Comparison of ENCODE assay signal across 9 cellular contexts in genomic region chr1:6523566-6523965, GRCh38. TPM values are rescaled to one million over a fixed set of nuclear protein-coding genes. Genes with fewer than 3 reads are reported as not detected.
DNase-seq lines count a peak whose midpoint lies in the region; ATAC-seq and TF ChIP-seq lines count a peak whose summit lies in the region.
"Had no signal": no experiment of that assay in that cellular context is flagged by ENCODE, and none has a peak within 500 bp of the region (broad histone marks: within the 10 kb centered on the region; RNA-seq: fewer than 3 reads in every experiment).

No MANE protein-coding gene starts in this region.

- POLR2A ChIA-PET in MCF 10A (lab: Yijun Ruan, JAX): interaction anchor here (0.7 to 5.6 kb wide), 4 partner anchors 10 to 60 kb away, joined by 4 to 63 read pairs (median 4); partner anchors contain the start of gene PLEKHG5
- POLR2A ChIA-PET in activated CD4-positive, alpha-beta memory T cell treated with anti-CD3 and anti-CD28 coated beads for 36 hours (lab: Charles Lee): interaction anchor here (0.9 kb wide), 1 partner anchor 32 kb away, joined by 3 read pairs; the partner anchor contains the start of gene PLEKHG5

- no peaks in the 10 kb centered on the region for H3K36me3 ChIP-seq in MM.1S (replicated peaks; ENCODE audit: insufficient read depth, low read length)
- peaks cover 17 to 27% (median 22%) of the 10 kb centered on the region in 4 donors for H3K36me3 ChIP-seq in liver (ENCODE audit: control insufficient read depth in 4 of 4, insufficient read depth in 3 of 4, low read depth in 1 of 4, low read length in 3 of 4)
- no peaks in the 10 kb centered on the region for H3K36me3 ChIP-seq in uterus

- H3F3A ChIP-seq in MM.1S (ENCODE audit: insufficient read depth, low read length): 0 out of 2 replicates have a peak, but pooled peaks cover 3% of the 10 kb centered on the region

- H3K4me1 ChIP-seq in MM.1S (ENCODE audit: low read length): no peaks in the 10 kb centered on the region
- H3K4me1 ChIP-seq in liver (ENCODE audit: control insufficient read depth in 4 of 4, insufficient read depth in 4 of 4, low read length in 3 of 4): peaks cover 0 to 7% (median 0%) of the 10 kb centered on the region in 4 donors
- H3K4me1 ChIP-seq in uterus: no peaks in the 10 kb centered on the region

- CTCF ChIA-PET in MCF 10A (lab: Yijun Ruan, JAX): interaction anchor here (0.6 to 5.5 kb wide), 12 partner anchors 9 to 125 kb away, joined by 3 to 37 read pairs (median 5); partner anchors contain the start of genes NOL9, PLEKHG5 and TAS1R1
- CTCF ChIA-PET in activated CD4-positive, alpha-beta memory T cell treated with anti-CD3 and anti-CD28 coated beads for 36 hours (lab: Charles Lee): interaction anchor here (0.6 to 1.5 kb wide), 6 partner anchors 10 to 309 kb away, joined by 3 to 5 read pairs (median 4); no protein-coding TSS in a partner anchor

- H3K4me3 ChIP-seq in MM.1S (ENCODE audit: low read length) (no peak overlapping the region), liver (ENCODE audit: low read depth in 1 of 3, low read length in 3 of 3) (no peak overlapping the region), uterus (no peak overlapping the region)

- TF ChIP-seq POLR2A in GM18505 (IDR thresholded peaks at IDR 0.05; ENCODE audit: borderline replicate concordance, extremely low read depth, insufficient read depth, insufficient read length) (no peak), uterus (IDR thresholded peaks at IDR 0.05) (no peak)

- H3K27ac ChIP-seq in MM.1S (ENCODE audit: low read length) (no peak overlapping the region), liver (ENCODE audit: low read depth in 1 of 2, low read length in 2 of 2) (no peak overlapping the region), uterus (no peak overlapping the region)

- no peak overlapping the region for H3K9ac ChIP-seq in MM.1S (ENCODE audit: low read length)
- H3K9ac ChIP-seq in liver (ENCODE audit: low read depth in 1 of 2, low read length in 2 of 2): no peak overlapping the region

- no peak overlapping the region for H3K4me3 Mint-ChIP-seq in MCF 10A (ENCODE audit: unreplicated experiment)
- H3K4me3 Mint-ChIP-seq in activated CD4-positive, alpha-beta memory T cell treated with anti-CD3 and anti-CD28 coated beads for 36 hours: no peak overlapping the region
- H3K4me3 Mint-ChIP-seq: naive B cell had no signal

- H2AFZ ChIP-seq in MM.1S (ENCODE audit: low read length): no peak overlapping the region

- DNase-seq in EL (peak; percentile 48), MM.1S (peak; percentile 13), MCF 10A (ENCODE audit: unreplicated experiment) (peak; percentile 64), uterus (no peak)
- DNase-seq in activated CD4-positive, alpha-beta memory T cell treated with anti-CD3 and anti-CD28 coated beads for 36 hours: no peak
- no peak for DNase-seq in stimulated activated CD4-positive, alpha-beta T cell treated with anti-CD3 and anti-CD28 coated beads, Interleukin-4, amount 100 ng/mL, for 24 hours
- DNase-seq: naive B cell had no signal

- H3K9me3 ChIP-seq in MM.1S (replicated peaks; ENCODE audit: insufficient read depth, low read length): no peaks in the 10 kb centered on the region
- H3K9me3 ChIP-seq in liver (ENCODE audit: control insufficient read depth in 4 of 4, low read length in 3 of 4): no peaks in the 10 kb centered on the region
- no peaks in the 10 kb centered on the region for H3K9me3 ChIP-seq in uterus

- no peaks in the 10 kb centered on the region for H3K79me2 ChIP-seq in MM.1S (ENCODE audit: low read length)

- no peaks in the 10 kb centered on the region for H3K9me3 Mint-ChIP-seq in MCF 10A (ENCODE audit: unreplicated experiment)
- H3K9me3 Mint-ChIP-seq in activated CD4-positive, alpha-beta memory T cell treated with anti-CD3 and anti-CD28 coated beads for 36 hours: no peaks in the 10 kb centered on the region
- H3K9me3 Mint-ChIP-seq: naive B cell had no signal

- 53% methylated on average over 6 of the region's 6 CpGs for WGBS in liver

- H3K36me3 Mint-ChIP-seq in MCF 10A (ENCODE audit: insufficient read depth, unreplicated experiment): peaks cover 58% of the 10 kb centered on the region
- peaks cover 20% of the 10 kb centered on the region for H3K36me3 Mint-ChIP-seq in activated CD4-positive, alpha-beta memory T cell treated with anti-CD3 and anti-CD28 coated beads for 36 hours

- no TSS peak for BruUV-seq in MCF 10A (replicated peaks; lab: Mats Ljungman, UMichigan)

- intact Hi-C loops in MCF 10A (cut with micrococcal nuclease) (loop anchor here (1.0 kb wide), 1 partner anchor 37 kb away; no protein-coding TSS in a partner anchor), uterus (cut with DNase I; ENCODE audit: low total_unique reads) (no loop called here)
- intact Hi-C loops in activated CD4-positive, alpha-beta memory T cell treated with anti-CD3 and anti-CD28 coated beads for 36 hours (cut with micrococcal nuclease): no loop called here

- ATAC-seq in GM18505 (IDR thresholded peaks at IDR 0.05; ENCODE audit: unreplicated experiment): no peak

- no peaks in the 10 kb centered on the region for H3K27me3 Mint-ChIP-seq in MCF 10A (ENCODE audit: insufficient read depth, unreplicated experiment)
- H3K27me3 Mint-ChIP-seq in activated CD4-positive, alpha-beta memory T cell treated with anti-CD3 and anti-CD28 coated beads for 36 hours: no peaks in the 10 kb centered on the region
- H3K27me3 Mint-ChIP-seq: naive B cell had no signal

- TF ChIP-seq CTCF in MM.1S (IDR thresholded peaks at IDR 0.05; ENCODE audit: low read length) (peak; percentile 42), MCF 10A (IDR thresholded peaks at IDR 0.05; ENCODE audit: unreplicated experiment) (peak; percentile 47), liver (IDR thresholded peaks at IDR 0.05; ENCODE audit: low read depth, low read length, missing input control) (peak; percentile 33), uterus (IDR thresholded peaks at IDR 0.05) (no peak)

- H3K27me3 ChIP-seq in MM.1S (replicated peaks; ENCODE audit: insufficient read depth, low read length) (no peaks in the 10 kb centered on the region), liver (ENCODE audit: control insufficient read depth in 4 of 4, insufficient read depth in 4 of 4, low read length in 3 of 4) (no peaks in the 10 kb centered on the region), uterus (no peaks in the 10 kb centered on the region)

- H3K4me1 Mint-ChIP-seq in MCF 10A (ENCODE audit: insufficient read depth, unreplicated experiment): peaks cover 24% of the 10 kb centered on the region
- H3K4me1 Mint-ChIP-seq in activated CD4-positive, alpha-beta memory T cell treated with anti-CD3 and anti-CD28 coated beads for 36 hours (ENCODE audit: low read depth): no peaks in the 10 kb centered on the region

- peak; percentile 60 to 76 for TF ChIP-seq RAD21 in liver (IDR thresholded peaks at IDR 0.05)

- H3K9me2 ChIP-seq in MM.1S (replicated peaks; ENCODE audit: insufficient read depth, low read length): no peaks in the 10 kb centered on the region

- no peak overlapping the region for H3K27ac Mint-ChIP-seq in MCF 10A (ENCODE audit: low read depth, unreplicated experiment)
- no peak overlapping the region for H3K27ac Mint-ChIP-seq in activated CD4-positive, alpha-beta memory T cell treated with anti-CD3 and anti-CD28 coated beads for 36 hours

- H4K20me1 ChIP-seq in MM.1S (ENCODE audit: insufficient read depth, low read length): no peaks in the 10 kb centered on the region

- H3K4me2 ChIP-seq in MM.1S (ENCODE audit: low read depth, low read length): no peak overlapping the region

TF ChIP-seq in liver, 16 proteins besides CTCF, POLR2A, EP300 and RAD21 (continues in another document):
- TF ChIP-seq GABPA (IDR thresholded peaks at IDR 0.05 in 1 of 2, conservative IDR thresholded peaks at IDR 0.05 in 1 of 2): no peak
- TF ChIP-seq YY1 (IDR thresholded peaks at IDR 0.05): no peak
- TF ChIP-seq JUND (IDR thresholded peaks at IDR 0.05): no peak
- TF ChIP-seq, protein P1, sequence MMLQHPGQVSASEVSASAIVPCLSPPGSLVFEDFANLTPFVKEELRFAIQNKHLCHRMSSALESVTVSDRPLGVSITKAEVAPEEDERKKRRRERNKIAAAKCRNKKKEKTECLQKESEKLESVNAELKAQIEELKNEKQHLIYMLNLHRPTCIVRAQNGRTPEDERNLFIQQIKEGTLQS (IDR thresholded peaks at IDR 0.05): no peak
- TF ChIP-seq HNF4A (conservative IDR thresholded peaks at IDR 0.05): no peak
- TF ChIP-seq RXRA (IDR thresholded peaks at IDR 0.05): no peak
- no peak for TF ChIP-seq FOXA1 (IDR thresholded peaks at IDR 0.05)
- TF ChIP-seq EGR1 (IDR thresholded peaks at IDR 0.05; ENCODE audit: low read depth in 2 of 2): no peak
- no peak for TF ChIP-seq MAX (IDR thresholded peaks at IDR 0.05)

RNA-seq across cellular contexts. Expression of gene NOL9, which starts 30.7 kb away (rescaled TPM):
- total RNA-seq in MCF 10A (2022) (49.2 and 62.3 TPM in 2 replicates), liver (10 to 100 TPM; 13.6 to 15.1 TPM), uterus (10 to 100 TPM in 2 of 4 donors, 1 to 10 TPM in 2; 4.7 to 44.8 (median 23.7) TPM)
- 1 to 10 TPM; 2.1 to 5.3 TPM for polyA plus RNA-seq in liver
- total RNA-seq in activated CD4-positive, alpha-beta memory T cell treated with anti-CD3 and anti-CD28 coated beads for 36 hours: 10 to 100 TPM; 29.8 to 32.5 TPM

RNA-seq across cellular contexts. Expression of gene TAS1R1, which starts 31.5 kb away (rescaled TPM):
- total RNA-seq in MCF 10A (2022) (not detected in 2 replicates), liver (not detected), uterus (not detected)
- not detected for polyA plus RNA-seq in liver
- not detected for total RNA-seq in activated CD4-positive, alpha-beta memory T cell treated with anti-CD3 and anti-CD28 coated beads for 36 hours

RNA-seq across cellular contexts. Expression of gene PLEKHG5, which starts 32.1 kb away (rescaled TPM):
- total RNA-seq in MCF 10A (2022) (32.3 and 35.9 TPM in 2 replicates), liver (1 to 10 TPM; 1.4 to 1.9 TPM), uterus (10 to 100 TPM in 2 of 4 donors, 1 to 10 TPM in 2; 2.6 to 23.7 (median 8.2) TPM)
- under 1 TPM; 0.28 to 0.81 TPM for polyA plus RNA-seq in liver
- total RNA-seq in activated CD4-positive, alpha-beta memory T cell treated with anti-CD3 and anti-CD28 coated beads for 36 hours: 1 to 10 TPM; 2.1 to 2.2 TPM

RNA-seq across cellular contexts. Expression of gene ZBTB48, which starts 56.2 kb away (rescaled TPM):
- total RNA-seq in MCF 10A (2022) (40.6 TPM in 2 replicates), liver (10 to 100 TPM in 1 of 2 donors, 1 to 10 TPM in 1; 8.3 to 18.1 TPM), uterus (10 to 100 TPM; 26.5 to 79.7 (median 47.6) TPM)
- 10 to 100 TPM in 1 of 2 donors, 1 to 10 TPM in 1; 9.4 to 16.8 TPM for polyA plus RNA-seq in liver
- total RNA-seq in activated CD4-positive, alpha-beta memory T cell treated with anti-CD3 and anti-CD28 coated beads for 36 hours: 10 to 100 TPM; 24.6 to 28.1 TPM

RNA-seq across cellular contexts. Expression of gene TNFRSF25, which starts 57.6 kb away (rescaled TPM):
- 27.6 and 33.7 TPM in 2 replicates for total RNA-seq in MCF 10A (2022)
- total RNA-seq in liver: 1 to 10 TPM; 2.2 to 2.6 TPM
- 1 to 10 TPM in 1 of 2 donors, under 1 TPM in 1; 0.78 to 1.9 TPM for polyA plus RNA-seq in liver
- 10 to 100 TPM in 1 of 4 donors, 1 to 10 TPM in 3; 1.0 to 11.1 (median 4.8) TPM for total RNA-seq in uterus
- 10 to 100 TPM; 90.0 to 97.4 TPM for total RNA-seq in activated CD4-positive, alpha-beta memory T cell treated with anti-CD3 and anti-CD28 coated beads for 36 hours

Comparison
In these comparisons a context has a peak if more than half of its experiments do, and no peak if none do; other contexts are left out.
1. DNase-seq: peak in EL (single experiment), MM.1S (single experiment) and MCF 10A (single experiment); none in uterus (0 of 2), activated CD4-positive, alpha-beta memory T cell treated with anti-CD3 and anti-CD28 coated beads for 36 hours (single experiment) and stimulated activated CD4-positive, alpha-beta T cell treated with anti-CD3 and anti-CD28 coated beads, Interleukin-4, amount 100 ng/mL, for 24 hours (single experiment).
2. CTCF ChIP-seq: peak in MM.1S (single experiment), MCF 10A (single experiment) and liver (single experiment); none in uterus (0 of 4).